Comparison of ENCODE assay signal across 15 cellular contexts in genomic region chr5:96855041-96855872, GRCh38. TPM values are rescaled to one million over a fixed set of nuclear protein-coding genes. Genes with fewer than 3 reads are reported as not detected.
DNase-seq lines count a peak whose midpoint lies in the region; ATAC-seq and TF ChIP-seq lines count a peak whose summit lies in the region.
"Had no signal": no experiment of that assay in that cellular context is flagged by ENCODE, and none has a peak within 500 bp of the region (broad histone marks: within the 10 kb centered on the region; RNA-seq: fewer than 3 reads in every experiment).

No MANE protein-coding gene starts in this region.

- no peak for ATAC-seq in GM23338
- ATAC-seq in psoas muscle = peak; percentile 65 to 90 (median 80)
- no peak for ATAC-seq in HG03280 (IDR thresholded peaks at IDR 0.05; ENCODE audit: unreplicated experiment)
- ATAC-seq: CD8-positive, alpha-beta T cell had no signal

- no peak overlapping the region for H3K27ac Mint-ChIP-seq in GM23338
- no peak overlapping the region for H3K27ac Mint-ChIP-seq in activated CD4-positive, alpha-beta memory T cell treated with anti-CD3 and anti-CD28 coated beads, Interleukin-2, amount 10 ng/mL, durations not matched to agents 7 days and 5 days
- H3K27ac Mint-ChIP-seq: CD8-positive, alpha-beta T cell; H9 had no signal

- H3F3A ChIP-seq in GM23338 (replicated peaks; ENCODE audit: low read depth) = no peaks in the 10 kb centered on the region

- H3K9me3 ChIP-seq in Peyer's patch = no peaks in the 10 kb centered on the region
- no peaks in the 10 kb centered on the region for H3K9me3 ChIP-seq in fibroblast of lung (ENCODE audit: control insufficient read depth, insufficient read depth, low read depth, low read length)
- no peaks in the 10 kb centered on the region for H3K9me3 ChIP-seq in psoas muscle
- H3K9me3 ChIP-seq: heart right ventricle, SJSA1, vagina had no signal

- POLR2A ChIA-PET in activated CD4-positive, alpha-beta memory T cell treated with anti-CD3 and anti-CD28 coated beads, Interleukin-2, amount 10 ng/mL, durations not matched to agents 7 days and 5 days (lab: Charles Lee) = no interaction called here

- peaks cover 3% of the 10 kb centered on the region; the same call in 1 of the 2 replicates for H3K9me2 ChIP-seq in GM23338 (ENCODE audit: insufficient read depth)

- no peaks in the 10 kb centered on the region for H3K9me3 Mint-ChIP-seq in GM23338
- no peaks in the 10 kb centered on the region for H3K9me3 Mint-ChIP-seq in activated CD4-positive, alpha-beta memory T cell treated with anti-CD3 and anti-CD28 coated beads, Interleukin-2, amount 10 ng/mL, durations not matched to agents 7 days and 5 days
- H3K9me3 Mint-ChIP-seq: CD8-positive, alpha-beta T cell; H9 had no signal

- no peaks in the 10 kb centered on the region for H3K36me3 ChIP-seq in GM23338 (ENCODE audit: insufficient read depth)
- H3K36me3 ChIP-seq in Peyer's patch = no peaks in the 10 kb centered on the region
- no peaks in the 10 kb centered on the region for H3K36me3 ChIP-seq in fibroblast of lung (ENCODE audit: control insufficient read depth, insufficient read depth, low read length)
- no peaks in the 10 kb centered on the region for H3K36me3 ChIP-seq in psoas muscle (ENCODE audit: insufficient read depth in 1 of 2, low read depth in 1 of 2)
- H3K36me3 ChIP-seq: heart right ventricle, SJSA1, vagina had no signal

- no peak for TF ChIP-seq POLR2A in Peyer's patch (IDR thresholded peaks at IDR 0.05)

- no peak overlapping the region for H3K9ac ChIP-seq in fibroblast of lung (ENCODE audit: insufficient read depth, low read length)

- H3K4me3 ChIP-seq in GM23338 = no peak overlapping the region
- peak overlapping the region in 1 of 4 donors; percentile 2 for H3K4me3 ChIP-seq in Peyer's patch
- H3K4me3 ChIP-seq in fibroblast of lung (replicated peaks in 1 of 4; ENCODE audit: control extremely low read depth in 1 of 4, insufficient read depth in 1 of 4, low read depth in 3 of 4, low read length in 4 of 4) = peak overlapping the region in 2 of 4 experiments; percentile 11 to 38
- no peak overlapping the region for H3K4me3 ChIP-seq in psoas muscle
- H3K4me3 ChIP-seq: heart right ventricle, SJSA1, vagina had no signal

- TF ChIP-seq CTCF in GM23338 (conservative IDR thresholded peaks at IDR 0.05; ENCODE audit: low read depth in 2 of 2) (no peak), Peyer's patch (IDR thresholded peaks at IDR 0.05) (no peak), fibroblast of lung (conservative IDR thresholded peaks at IDR 0.05 in 1 of 2, IDR thresholded peaks at IDR 0.05 in 1 of 2; ENCODE audit: low read depth in 1 of 2, low read length in 2 of 2) (no peak), psoas muscle (IDR thresholded peaks at IDR 0.05) (no peak)

- H3K36me3 Mint-ChIP-seq in GM23338 (ENCODE audit: low read depth) = no peaks in the 10 kb centered on the region
- no peaks in the 10 kb centered on the region for H3K36me3 Mint-ChIP-seq in activated CD4-positive, alpha-beta memory T cell treated with anti-CD3 and anti-CD28 coated beads, Interleukin-2, amount 10 ng/mL, durations not matched to agents 7 days and 5 days (ENCODE audit: low read depth)
- H3K36me3 Mint-ChIP-seq: CD8-positive, alpha-beta T cell had no signal

- no peaks in the 10 kb centered on the region for H3K27me3 Mint-ChIP-seq in GM23338 (ENCODE audit: insufficient read depth, low read depth, poor library complexity)
- H3K27me3 Mint-ChIP-seq in activated CD4-positive, alpha-beta memory T cell treated with anti-CD3 and anti-CD28 coated beads, Interleukin-2, amount 10 ng/mL, durations not matched to agents 7 days and 5 days = peaks cover 4% of the 10 kb centered on the region

- CTCF ChIA-PET in activated CD4-positive, alpha-beta memory T cell treated with anti-CD3 and anti-CD28 coated beads, Interleukin-2, amount 10 ng/mL, durations not matched to agents 7 days and 5 days (lab: Charles Lee) = interaction anchor here (1.9 kb wide), 1 partner anchor 14 kb away, joined by 6 read pairs; no protein-coding TSS in a partner anchor

- H3K4me1 Mint-ChIP-seq in GM23338 = 0 out of 3 replicates have a peak, but pooled peaks cover 3% of the 10 kb centered on the region
- peaks cover 3% of the 10 kb centered on the region for H3K4me1 Mint-ChIP-seq in activated CD4-positive, alpha-beta memory T cell treated with anti-CD3 and anti-CD28 coated beads, Interleukin-2, amount 10 ng/mL, durations not matched to agents 7 days and 5 days
- H3K4me1 Mint-ChIP-seq: H9 had no signal

- WGBS in psoas muscle, 3 donors = 43 to 73% (median 51%) methylated on average over 6 of the region's 6 CpGs

- H3K4me1 ChIP-seq in GM23338 (ENCODE audit: insufficient read depth) (no peaks in the 10 kb centered on the region), Peyer's patch (peaks cover 0 to 20% (median 2%) of the 10 kb centered on the region in 4 donors), fibroblast of lung (ENCODE audit: control insufficient read depth, extremely low read depth, insufficient read depth, low read length) (peaks cover 4% of the 10 kb centered on the region), psoas muscle (peaks cover 5% of the 10 kb centered on the region)
- H3K4me1 ChIP-seq: SJSA1, vagina had no signal

- no peaks in the 10 kb centered on the region for H3K79me2 ChIP-seq in GM23338 (replicated peaks; ENCODE audit: insufficient read depth)
- H3K79me2 ChIP-seq in fibroblast of lung (ENCODE audit: control insufficient read depth, insufficient read depth, low read length) = no peaks in the 10 kb centered on the region

- DNase-seq in GM23338 (ENCODE audit: low spot score) (no peak), Peyer's patch (peak in 2 of 3 donors; percentile 61 to 83), fibroblast of lung (ENCODE audit: low read depth in 2 of 2) (peak; percentile 80 to 96), psoas muscle (no peak), NCI-H446 (lab: John Stamatoyannopoulos, UW) (no peak)
- DNase-seq in stimulated activated CD4-positive, alpha-beta T cell treated with anti-CD3 and anti-CD28 coated beads, Interleukin-1b, Interleukin-23, amount 100 ng/mL, for 48 hours = no peak
- DNase-seq in activated CD4-positive, alpha-beta memory T cell treated with anti-CD3 and anti-CD28 coated beads, Interleukin-2, amount 10 ng/mL, durations not matched to agents 7 days and 5 days = no peak
- DNase-seq: CD8-positive, alpha-beta T cell; H9; heart right ventricle; KG1; NCI-H2227 treated with DMSO at 0.1 percent for 48 hours had no signal

- H3K27me3 ChIP-seq in GM23338 (ENCODE audit: insufficient read depth) (no peaks in the 10 kb centered on the region), Peyer's patch (no peaks in the 10 kb centered on the region), fibroblast of lung (ENCODE audit: control insufficient read depth, insufficient read depth, low read length) (no peaks in the 10 kb centered on the region), psoas muscle (ENCODE audit: insufficient read depth in 3 of 3, low read length in 2 of 3) (no peaks in the 10 kb centered on the region)
- H3K27me3 ChIP-seq: heart right ventricle, SJSA1, vagina had no signal

- intact Hi-C loops in psoas muscle (cut with DNase I) = no loop called here

- H3K27ac ChIP-seq in GM23338 (ENCODE audit: low read depth) = no peak overlapping the region
- H3K27ac ChIP-seq in Peyer's patch = peak overlapping the region in 3 of 4 donors; percentile 50 to 84 (median 76)
- peak overlapping the region; percentile 31 for H3K27ac ChIP-seq in fibroblast of lung (ENCODE audit: insufficient read depth, low read length)
- peak overlapping the region; percentile 60 for H3K27ac ChIP-seq in psoas muscle
- H3K27ac ChIP-seq: heart right ventricle, SJSA1, vagina had no signal

- H3K4me2 ChIP-seq in GM23338 = no peak overlapping the region
- peak overlapping the region; percentile 23 for H3K4me2 ChIP-seq in fibroblast of lung (ENCODE audit: extremely low read depth, insufficient read depth, low read length)

- H4K20me1 ChIP-seq in GM23338 (replicated peaks; ENCODE audit: insufficient read depth) (no peaks in the 10 kb centered on the region), fibroblast of lung (ENCODE audit: control insufficient read depth, extremely low read depth, insufficient read depth, low read length) (no peaks in the 10 kb centered on the region)

- H2AFZ ChIP-seq in GM23338 (peak overlapping the region; percentile 38; the same call in 1 of the 2 replicates), fibroblast of lung (ENCODE audit: low read length) (peak overlapping the region; percentile 47)

- H3K4me3 Mint-ChIP-seq in GM23338 = no peak overlapping the region
- no peak overlapping the region for H3K4me3 Mint-ChIP-seq in activated CD4-positive, alpha-beta memory T cell treated with anti-CD3 and anti-CD28 coated beads, Interleukin-2, amount 10 ng/mL, durations not matched to agents 7 days and 5 days
- H3K4me3 Mint-ChIP-seq: CD8-positive, alpha-beta T cell; H9 had no signal

TF ChIP-seq in GM23338, 12 proteins besides CTCF, POLR2A, EP300 and RAD21 (continues in another document):
- TF ChIP-seq EZH2phosphoT487 (IDR thresholded peaks at IDR 0.05; ENCODE audit: unreplicated experiment) = no peak
- TF ChIP-seq ZNF331 (CRISPR knock-in tag; IDR thresholded peaks at IDR 0.05; ENCODE audit: low read depth) = no peak
- no peak for TF ChIP-seq CREB1 (CRISPR knock-in tag; IDR thresholded peaks at IDR 0.05; ENCODE audit: low read depth)

RNA-seq across cellular contexts. Expression of gene ERAP2, which starts 21.0 kb away (rescaled TPM):
- not detected in 2 replicates for total RNA-seq in GM23338 (2014; rRNA removed; shearing (Covaris generic))
- polyA plus RNA-seq in GM23338 (2016; fragmentation: Nextera tagmentation; extraction: Ambion mirVana) = 0.73 TPM in 1 of 2 replicates, not detected in the other
- 10 to 100 TPM; 50.3 to 82.8 (median 70.8) TPM for total RNA-seq in Peyer's patch
- total RNA-seq in fibroblast of lung = 66.0 and 180 TPM in 2 replicates
- polyA plus RNA-seq in fibroblast of lung = 56.7 and 70.9 TPM in 2 replicates
- 24.1 and 31.0 TPM in 2 replicates for polyA plus RNA-seq in fibroblast of lung (2012)
- 25.3 and 32.8 TPM in 2 replicates for polyA minus RNA-seq in fibroblast of lung (ENCODE audit: low replicate concordance)
- total RNA-seq in psoas muscle = 1 to 10 TPM; 3.0 to 6.4 (median 3.2) TPM
- polyA plus RNA-seq in psoas muscle = 1 to 10 TPM in 1 of 3 donors, under 1 TPM in 2; 0.23 to 4.4 (median 0.55) TPM
- total RNA-seq in activated CD4-positive, alpha-beta memory T cell treated with anti-CD3 and anti-CD28 coated beads, Interleukin-2, amount 10 ng/mL, durations not matched to agents 7 days and 5 days = 10 to 100 TPM; 91.3 to 93.9 TPM

RNA-seq across cellular contexts. Expression of gene ERAP1, which starts 47.5 kb away (rescaled TPM):
- total RNA-seq in GM23338 (2014; rRNA removed; shearing (Covaris generic)) = 14.1 and 16.5 TPM in 2 replicates
- 9.8 and 9.9 TPM in 2 replicates for polyA plus RNA-seq in GM23338 (2016; fragmentation: Nextera tagmentation; extraction: Ambion mirVana)
- 100 to 1,000 TPM in 2 of 4 donors, 10 to 100 TPM in 2; 33.8 to 137 (median 93.9) TPM for total RNA-seq in Peyer's patch
- 40.8 and 60.4 TPM in 2 replicates for total RNA-seq in fibroblast of lung
- 60.5 and 75.6 TPM in 2 replicates for polyA plus RNA-seq in fibroblast of lung
- 22.3 and 35.2 TPM in 2 replicates for polyA plus RNA-seq in fibroblast of lung (2012)
- polyA minus RNA-seq in fibroblast of lung (ENCODE audit: low replicate concordance) = 29.4 and 83.0 TPM in 2 replicates
- 10 to 100 TPM; 28.8 to 54.9 (median 30.7) TPM for total RNA-seq in psoas muscle
- 10 to 100 TPM in 2 of 3 donors, 1 to 10 TPM in 1; 7.4 to 20.5 (median 10.5) TPM for polyA plus RNA-seq in psoas muscle
- 100 to 1,000 TPM; 140 TPM for total RNA-seq in activated CD4-positive, alpha-beta memory T cell treated with anti-CD3 and anti-CD28 coated beads, Interleukin-2, amount 10 ng/mL, durations not matched to agents 7 days and 5 days

Comparison
In these comparisons a context has a peak if more than half of its experiments do, and no peak if none do; other contexts are left out.
1. ATAC-seq: peak in psoas muscle (4 of 4); none in GM23338 (single experiment) and HG03280 (single experiment).
2. DNase-seq: peak in Peyer's patch (2 of 3) and fibroblast of lung (2 of 2); none in GM23338 (single experiment), psoas muscle (0 of 2), stimulated activated CD4-positive, alpha-beta T cell treated with anti-CD3 and anti-CD28 coated beads, Interleukin-1b, Interleukin-23, amount 100 ng/mL, for 48 hours (single experiment), activated CD4-positive, alpha-beta memory T cell treated with anti-CD3 and anti-CD28 coated beads, Interleukin-2, amount 10 ng/mL, durations not matched to agents 7 days and 5 days (single experiment) and NCI-H446 (0 of 2).